ENCODE assay signal across 8 cellular contexts in the genomic region with DNA sequence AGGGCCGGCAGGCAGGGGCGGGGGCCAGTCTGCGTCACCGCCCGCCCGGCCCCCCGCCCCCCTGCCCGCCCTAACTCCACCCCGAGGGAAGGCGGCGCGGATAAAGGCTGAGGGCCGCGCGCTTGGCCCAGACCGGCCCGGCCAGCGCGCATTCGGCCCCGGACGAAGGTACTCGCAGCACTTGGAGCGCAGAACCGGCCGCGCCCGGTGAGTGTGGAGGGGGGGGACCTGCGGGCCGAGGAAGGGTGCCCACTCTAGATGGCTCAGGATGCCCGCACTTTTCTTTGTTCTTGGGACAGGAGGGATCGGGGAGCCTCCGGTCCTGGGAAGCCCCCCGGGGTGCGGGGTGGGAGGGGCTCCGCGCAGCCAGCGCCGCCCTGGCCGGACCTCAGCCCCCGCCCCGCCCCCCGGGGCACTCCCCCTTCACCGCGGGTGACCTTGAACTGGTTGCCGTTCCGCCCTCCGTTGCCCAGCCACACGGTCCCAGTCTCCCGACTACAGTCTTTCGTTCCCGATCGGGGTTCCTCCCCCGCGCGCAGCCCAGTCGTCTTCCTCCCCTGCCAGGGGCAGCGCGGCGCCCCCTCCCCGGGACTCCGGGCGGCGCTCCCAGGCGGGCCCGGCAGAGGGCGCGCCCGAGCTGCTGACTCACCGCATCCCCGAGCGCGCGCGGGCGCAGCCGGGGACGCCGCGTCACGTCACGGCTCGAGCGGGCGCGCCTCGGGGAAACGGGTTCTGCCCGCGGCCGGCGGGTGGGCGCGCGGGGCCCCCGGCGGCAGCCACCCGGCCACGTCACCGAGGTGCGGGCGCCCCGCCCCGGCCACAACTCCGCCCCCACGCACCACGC. TPM values are rescaled to one million over a fixed set of nuclear protein-coding genes. Genes with fewer than 3 reads are reported as not detected.
A peak's percentile ranks its signal among the peaks of the same experiment; 100 is the strongest.
DNase-seq lines count a peak whose midpoint lies in the region; ATAC-seq and TF ChIP-seq lines count a peak whose summit lies in the region.

A gene (plus strand): TSS at position 130 of the 844 bp plus-strand sequence. CDS start 1,714 bp downstream, outside the sequence.

- in situ Hi-C loops in IMR-90 (cut with MboI; ENCODE audit: low sequenced_read_pairs) = no loop called here

- H3K23ac ChIP-seq in IMR-90 (ENCODE audit: low read depth, low read length) = peak within 1 kb of the TSS; percentile 78

- peak within 1 kb of the TSS; percentile 94 for H2AFZ ChIP-seq in IMR-90 (replicated peaks; ENCODE audit: low read length, poor library complexity)

- DNase-seq in DMS79 treated with DMSO at 0.1 percent for 48 hours (lab: John Stamatoyannopoulos, UW) (peak; percentile 71), IMR-90 (peak; percentile 86), adrenal gland (peak; percentile 89 to 92 (median 91)), left cardiac atrium (peak; percentile 90), prostate gland (ENCODE audit: low spot score) (peak; percentile 79), DMS114 treated with DMSO at 0.1 percent for 48 hours (lab: John Stamatoyannopoulos, UW; ENCODE audit: unreplicated experiment) (no peak)

- H3K27ac ChIP-seq in IMR-90 (ENCODE audit: insufficient read depth, low read length) (peak within 1 kb of the TSS; percentile 98), adrenal gland (peak within 1 kb of the TSS; percentile 84 to 100 (median 99)), prostate gland (peak within 1 kb of the TSS; percentile 100)

- peak within 1 kb of the TSS; percentile 95 for H4K91ac ChIP-seq in IMR-90 (ENCODE audit: insufficient read depth, low read depth, low read length)

- peak within 1 kb of the TSS; percentile 95 for H3K4ac ChIP-seq in IMR-90 (ENCODE audit: low read depth, low read length)

- TF ChIP-seq POLR2A in IMR-90 (IDR thresholded peaks at IDR 0.05; ENCODE audit: low read depth, low read length) = peak; percentile 98
- TF ChIP-seq POLR2A in adrenal gland (IDR thresholded peaks at IDR 0.05) = peak; percentile 93 to 97
- TF ChIP-seq POLR2A in prostate gland (IDR thresholded peaks at IDR 0.05) = peak; percentile 88

- peak within 1 kb of the TSS; percentile 100 for H2AK9ac ChIP-seq in IMR-90 (replicated peaks; ENCODE audit: low read depth, low read length, poor library complexity)

- H3K9me3 ChIP-seq in IMR-90 (ENCODE audit: control insufficient read depth, insufficient read depth, low read length) (no peaks in the 10 kb centered on the region), adrenal gland (replicated peaks in 1 of 3) (no peaks in the 10 kb centered on the region), prostate gland (no peaks in the 10 kb centered on the region)

- ATAC-seq in GM21390 (IDR thresholded peaks at IDR 0.05; ENCODE audit: unreplicated experiment) (peak; percentile 12), IMR-90 (ENCODE audit: low read depth) (peak; percentile 40), SK-N-SH treated with all-trans-retinoic acid at 6 μM for 48 hours (peak; percentile 49), left cardiac atrium (peak; percentile 33 to 35)

- H3K36me3 ChIP-seq in IMR-90 (ENCODE audit: control insufficient read depth, insufficient read depth, low read length) (peaks cover 23% of the 10 kb centered on the region), adrenal gland (replicated peaks in 1 of 2) (peaks cover 0 to 13% of the 10 kb centered on the region in 2 donors), prostate gland (no peaks in the 10 kb centered on the region)

- TF ChIP-seq RAD21 in IMR-90 (IDR thresholded peaks at IDR 0.05; ENCODE audit: low read length) = 0 out of 2 replicates have a peak, but pooled peaks have one; percentile 18

- BruUV-seq in IMR-90 (replicated peaks; lab: Mats Ljungman, UMichigan) = TSS peak; percentile 40

- H3K4me1 ChIP-seq in IMR-90 (ENCODE audit: control insufficient read depth, insufficient read depth, low read length) = peaks cover 14% of the 10 kb centered on the region
- peaks cover 51 to 54% of the 10 kb centered on the region in 2 donors for H3K4me1 ChIP-seq in adrenal gland (replicated peaks in 1 of 2)
- peaks cover 41% of the 10 kb centered on the region for H3K4me1 ChIP-seq in prostate gland (replicated peaks)

- peak within 1 kb of the TSS; percentile 46; the same call in 1 of the 2 replicates for H2BK20ac ChIP-seq in IMR-90 (ENCODE audit: low read depth, low read length)

- peak within 1 kb of the TSS; percentile 30; the same call in 1 of the 3 replicates for H2BK15ac ChIP-seq in IMR-90 (ENCODE audit: low read depth, low read length)

- peak within 1 kb of the TSS; percentile 89 for H3K4me2 ChIP-seq in IMR-90 (ENCODE audit: low read depth, low read length)

- peak within 1 kb of the TSS in 1 of 2 experiments; percentile 85; a peak in 2 of 4 replicates for H4K8ac ChIP-seq in IMR-90 (ENCODE audit: low read depth in 2 of 2, low read length in 2 of 2)

- intact Hi-C loops in IMR-90 (cut with micrococcal nuclease) = loop anchor here (1.0 kb wide), 2 partner anchors 18 to 21 kb away; a partner anchor contains a TSS
- intact Hi-C loops in adrenal gland (cut with DNase I) = no loop called here
- intact Hi-C loops in left cardiac atrium (cut with DNase I) = no loop called here
- intact Hi-C loops in prostate gland (cut with DNase I) = loop anchor here (10.0 kb wide), 1 partner anchor 214 kb away; no protein-coding TSS in a partner anchor

- POLR2A ChIA-PET in IMR-90 (lab: Charles Lee; ENCODE audit: unreplicated experiment) = interaction anchor here (1.0 kb wide), 1 partner anchor 20 kb away, joined by 3 read pairs; no protein-coding TSS in a partner anchor

- peaks cover 0 to 38% of the 10 kb centered on the region in 2 experiments; a peak in 2 of 4 replicates for H3K79me1 ChIP-seq in IMR-90 (ENCODE audit: low read depth in 1 of 2, low read length in 2 of 2)

- no CpG with 5 or more reads among the region's 107 CpGs for WGBS in IMR-90 (ENCODE audit: extremely low coverage in 2 of 2, insufficient read length in 1 of 2), 2 experiments
- 0% methylated on average over 35 to 107 of the region's 107 CpGs; no CpG with 5 or more reads in 1 of the 4 donors for WGBS in adrenal gland, 4 donors
- under 1% methylated on average over 45 of the region's 107 CpGs for WGBS in prostate gland

- dilution Hi-C loops in IMR-90 (cut with HindIII; ENCODE audit: low sequenced_read_pairs, unreplicated experiment) = no loop called here

- CTCF ChIA-PET in IMR-90 (lab: Yijun Ruan, JAX) = no interaction called here

- 0 out of 2 replicates have a peak within 1 kb of the TSS, but pooled peaks have one; percentile 60 for H4K5ac ChIP-seq in IMR-90 (ENCODE audit: low read depth, low read length)

- H3K14ac ChIP-seq in IMR-90 (replicated peaks; ENCODE audit: low read depth, low read length) = peak within 1 kb of the TSS; percentile 98

- TF ChIP-seq CTCF in IMR-90 (conservative IDR thresholded peaks at IDR 0.05; ENCODE audit: low read depth, low read length) = peak; percentile 79
- TF ChIP-seq CTCF in adrenal gland (IDR thresholded peaks at IDR 0.05) = peak in 5 of 6 experiments; percentile 52 to 96 (median 78)
- TF ChIP-seq CTCF in prostate gland (IDR thresholded peaks at IDR 0.05) = peak; percentile 90 to 99 (median 97)

- peak within 1 kb of the TSS; percentile 80; the same call in 1 of the 2 replicates for H3K18ac ChIP-seq in IMR-90 (ENCODE audit: low read depth, low read length)

- H2AK5ac ChIP-seq in IMR-90 (ENCODE audit: low read depth, low read length) = peak within 1 kb of the TSS; percentile 98

- H3K4me3 ChIP-seq in IMR-90 (ENCODE audit: insufficient read depth, low read depth, low read length) = peak within 1 kb of the TSS; percentile 93
- peak within 1 kb of the TSS; percentile 33 to 92 (median 77) for H3K4me3 ChIP-seq in adrenal gland
- peak within 1 kb of the TSS; percentile 87 to 95 for H3K4me3 ChIP-seq in prostate gland

- H3K9me1 ChIP-seq in IMR-90 (ENCODE audit: insufficient read depth, low read length) = no peaks in the 10 kb centered on the region

- peak within 1 kb of the TSS; percentile 97 for H2BK5ac ChIP-seq in IMR-90 (ENCODE audit: low read depth, low read length, poor library complexity, severe bottlenecking)

- peak within 1 kb of the TSS; percentile 94 for H3K9ac ChIP-seq in IMR-90 (ENCODE audit: low read depth, low read length)

- peaks cover 57% of the 10 kb centered on the region for H4K20me1 ChIP-seq in IMR-90 (ENCODE audit: insufficient read depth, low read length)

- H3K56ac ChIP-seq in IMR-90 (ENCODE audit: extremely low read depth, insufficient read depth, low read length) = peak within 1 kb of the TSS; percentile 90

- H2BK120ac ChIP-seq in IMR-90 (ENCODE audit: low read depth, low read length) = peak within 1 kb of the TSS; percentile 94

- no peaks in the 10 kb centered on the region for H3K27me3 ChIP-seq in IMR-90 (ENCODE audit: control insufficient read depth, insufficient read depth, low read length)
- H3K27me3 ChIP-seq in adrenal gland = no peaks in the 10 kb centered on the region
- no peaks in the 10 kb centered on the region for H3K27me3 ChIP-seq in prostate gland (replicated peaks; ENCODE audit: insufficient read depth)

TF ChIP-seq in IMR-90, 13 proteins besides CTCF, POLR2A, EP300 and RAD21 (continues in another document):
- TF ChIP-seq MAFK (IDR thresholded peaks at IDR 0.05; ENCODE audit: low read depth, low read length) (no peak), NFE2L2 (IDR thresholded peaks at IDR 0.05; ENCODE audit: low read depth, low read length) (peak; percentile 48; the same call in 1 of the 2 replicates), RFX5 (IDR thresholded peaks at IDR 0.05; ENCODE audit: low read depth, low read length) (no peak)

TF ChIP-seq in SK-N-SH treated with all-trans-retinoic acid at 6 μM for 48 hours, 23 proteins besides CTCF, POLR2A, EP300 and RAD21 (continues in another document):
- TF ChIP-seq ZNF70 (CRISPR knock-in tag; IDR thresholded peaks at IDR 0.05) (no peak), PPARA (CRISPR knock-in tag; IDR thresholded peaks at IDR 0.05; ENCODE audit: borderline replicate concordance) (no peak)
- TF ChIP-seq, protein P1, sequence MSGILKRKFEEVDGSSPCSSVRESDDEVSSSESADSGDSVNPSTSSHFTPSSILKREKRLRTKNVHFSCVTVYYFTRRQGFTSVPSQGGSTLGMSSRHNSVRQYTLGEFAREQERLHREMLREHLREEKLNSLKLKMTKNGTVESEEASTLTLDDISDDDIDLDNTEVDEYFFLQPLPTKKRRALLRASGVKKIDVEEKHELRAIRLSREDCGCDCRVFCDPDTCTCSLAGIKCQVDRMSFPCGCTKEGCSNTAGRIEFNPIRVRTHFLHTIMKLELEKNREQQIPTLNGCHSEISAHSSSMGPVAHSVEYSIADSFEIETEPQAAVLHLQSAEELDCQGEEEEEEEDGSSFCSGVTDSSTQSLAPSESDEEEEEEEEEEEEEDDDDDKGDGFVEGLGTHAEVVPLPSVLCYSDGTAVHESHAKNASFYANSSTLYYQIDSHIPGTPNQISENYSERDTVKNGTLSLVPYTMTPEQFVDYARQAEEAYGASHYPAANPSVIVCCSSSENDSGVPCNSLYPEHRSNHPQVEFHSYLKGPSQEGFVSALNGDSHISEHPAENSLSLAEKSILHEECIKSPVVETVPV (CRISPR knock-in tag; IDR thresholded peaks at IDR 0.05) = no peak

RNA-seq across cellular contexts. Expression of the gene that starts here (rescaled TPM):
- total RNA-seq in IMR-90 (2012; rRNA removed) = 2.2 and 2.5 TPM in 2 replicates
- 24.1 and 26.0 TPM in 2 replicates for polyA plus RNA-seq in IMR-90 (2012; rRNA removed)
- polyA plus RNA-seq in IMR-90 (2012; cell fraction: cytosol; rRNA removed) = 39.2 and 47.7 TPM in 2 replicates
- polyA plus RNA-seq in IMR-90 (2012; cell fraction: nucleus; rRNA removed; ENCODE audit: low replicate concordance) = 97.0 and 144 TPM in 2 replicates
- 100 to 1,000 TPM in 5 of 8 donors, 10 to 100 TPM in 3; 20.0 to 189 (median 113) TPM for total RNA-seq in adrenal gland
- polyA plus RNA-seq in adrenal gland = 10 to 100 TPM; 15.5 to 73.0 (median 46.8) TPM
- total RNA-seq in left cardiac atrium = 100 to 1,000 TPM in 1 of 2 donors, 10 to 100 TPM in 1; 58.7 to 148 TPM
- total RNA-seq in prostate gland = 10 to 100 TPM; 35.8 to 42.9 TPM

Comparison
In these comparisons a context has a peak if more than half of its experiments do, and no peak if none do; other contexts are left out.
1. intact Hi-C loops: an anchor here in IMR-90 (1.0 kb wide) and prostate gland (10.0 kb wide); none called in adrenal gland and left cardiac atrium.